In the genomic region with DNA sequence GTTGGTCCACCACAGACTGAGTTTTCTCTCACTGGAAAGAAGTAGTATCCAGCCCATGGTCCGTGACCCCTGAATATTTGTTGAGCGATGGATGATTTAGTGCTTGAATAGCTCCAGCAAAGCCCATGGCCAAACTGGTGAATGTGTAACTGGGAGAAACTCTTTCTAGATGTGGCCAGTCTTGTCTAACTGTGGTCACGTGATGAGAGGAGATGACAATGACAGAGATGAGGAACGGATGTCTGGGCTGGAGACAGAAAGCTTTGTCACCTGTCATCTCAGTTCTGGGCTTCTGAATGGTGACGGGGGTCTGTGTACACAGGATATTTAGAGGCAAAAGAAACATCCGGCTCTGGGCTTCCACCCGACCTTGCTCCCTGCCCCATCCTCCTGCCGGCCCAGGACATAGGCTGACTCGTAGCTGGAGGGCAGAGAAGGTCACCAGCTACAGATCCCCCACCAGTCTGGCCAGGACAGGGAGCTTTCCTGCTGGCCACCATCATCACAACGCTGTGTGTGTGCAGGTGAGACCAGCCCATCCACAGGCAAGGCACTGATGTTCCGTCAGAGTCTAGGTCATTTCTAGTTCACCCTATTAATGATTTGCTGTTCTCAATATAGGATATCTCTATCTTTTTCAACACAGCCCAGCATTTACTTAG, we compare ENCODE assay signal across 1 cellular context.
A peak's percentile ranks its signal among the peaks of the same experiment; 100 is the strongest.
TF ChIP-seq lines count a peak whose summit lies in the region.

No MANE protein-coding gene starts in this region.

TF ChIP-seq in K562, 482 proteins besides CTCF, POLR2A, EP300 and RAD21 (continued from another document):
- TF ChIP-seq, protein P1, sequence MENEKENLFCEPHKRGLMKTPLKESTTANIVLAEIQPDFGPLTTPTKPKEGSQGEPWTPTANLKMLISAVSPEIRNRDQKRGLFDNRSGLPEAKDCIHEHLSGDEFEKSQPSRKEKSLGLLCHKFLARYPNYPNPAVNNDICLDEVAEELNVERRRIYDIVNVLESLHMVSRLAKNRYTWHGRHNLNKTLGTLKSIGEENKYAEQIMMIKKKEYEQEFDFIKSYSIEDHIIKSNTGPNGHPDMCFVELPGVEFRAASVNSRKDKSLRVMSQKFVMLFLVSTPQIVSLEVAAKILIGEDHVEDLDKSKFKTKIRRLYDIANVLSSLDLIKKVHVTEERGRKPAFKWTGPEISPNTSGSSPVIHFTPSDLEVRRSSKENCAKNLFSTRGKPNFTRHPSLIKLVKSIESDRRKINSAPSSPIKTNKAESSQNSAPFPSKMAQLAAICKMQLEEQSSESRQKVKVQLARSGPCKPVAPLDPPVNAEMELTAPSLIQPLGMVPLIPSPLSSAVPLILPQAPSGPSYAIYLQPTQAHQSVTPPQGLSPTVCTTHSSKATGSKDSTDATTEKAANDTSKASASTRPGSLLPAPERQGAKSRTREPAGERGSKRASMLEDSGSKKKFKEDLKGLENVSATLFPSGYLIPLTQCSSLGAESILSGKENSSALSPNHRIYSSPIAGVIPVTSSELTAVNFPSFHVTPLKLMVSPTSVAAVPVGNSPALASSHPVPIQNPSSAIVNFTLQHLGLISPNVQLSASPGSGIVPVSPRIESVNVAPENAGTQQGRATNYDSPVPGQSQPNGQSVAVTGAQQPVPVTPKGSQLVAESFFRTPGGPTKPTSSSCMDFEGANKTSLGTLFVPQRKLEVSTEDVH (IDR thresholded peaks at IDR 0.05; ENCODE audit: low read depth, partially characterized antibody): no peak
- TF ChIP-seq, protein P2, sequence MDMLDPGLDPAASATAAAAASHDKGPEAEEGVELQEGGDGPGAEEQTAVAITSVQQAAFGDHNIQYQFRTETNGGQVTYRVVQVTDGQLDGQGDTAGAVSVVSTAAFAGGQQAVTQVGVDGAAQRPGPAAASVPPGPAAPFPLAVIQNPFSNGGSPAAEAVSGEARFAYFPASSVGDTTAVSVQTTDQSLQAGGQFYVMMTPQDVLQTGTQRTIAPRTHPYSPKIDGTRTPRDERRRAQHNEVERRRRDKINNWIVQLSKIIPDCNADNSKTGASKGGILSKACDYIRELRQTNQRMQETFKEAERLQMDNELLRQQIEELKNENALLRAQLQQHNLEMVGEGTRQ (CRISPR knock-in tag; IDR thresholded peaks at IDR 0.05): peak; percentile 67
- TF ChIP-seq FOXK1 (CRISPR knock-in tag; IDR thresholded peaks at IDR 0.05; ENCODE audit: borderline replicate concordance) (no peak), SREBF1 (IDR thresholded peaks at IDR 0.05; ENCODE audit: borderline replicate concordance, low read depth, low read length) (no peak), ZNF644 (tag; IDR thresholded peaks at IDR 0.05; ENCODE audit: low read depth) (no peak), GABPA (tag; conservative IDR thresholded peaks at IDR 0.05; ENCODE audit: low read depth) (no peak), GATA2 (CRISPR knock-in tag; IDR thresholded peaks at IDR 0.05) (no peak), NUFIP1 (IDR thresholded peaks at IDR 0.05; ENCODE audit: partially characterized antibody) (no peak), BDP1 (IDR thresholded peaks at IDR 0.05; ENCODE audit: insufficient read depth, insufficient read length) (no peak), KAT8 (IDR thresholded peaks at IDR 0.05; ENCODE audit: low read depth) (no peak), MCM3 (IDR thresholded peaks at IDR 0.05) (no peak), SMARCE1 (IDR thresholded peaks at IDR 0.05) (no peak), ILF3 (IDR thresholded peaks at IDR 0.05; ENCODE audit: borderline replicate concordance) (no peak), CBFA2T2 (conservative IDR thresholded peaks at IDR 0.05) (0 out of 2 replicates have a peak, but pooled peaks have one; percentile 18), RAD51 (IDR thresholded peaks at IDR 0.05; ENCODE audit: borderline replicate concordance, low read depth) (peak; percentile 78), BMI1 (IDR thresholded peaks at IDR 0.05; ENCODE audit: low read length) (no peak), PTTG1 (tag; IDR thresholded peaks at IDR 0.05; ENCODE audit: low read depth) (no peak), NCOA4 (IDR thresholded peaks at IDR 0.05; ENCODE audit: partially characterized antibody) (no peak), MEIS2 (IDR thresholded peaks at IDR 0.05; ENCODE audit: partially characterized antibody) (no peak), ESRRA (IDR thresholded peaks at IDR 0.05; ENCODE audit: borderline replicate concordance, low read depth) (no peak), MYC (IDR thresholded peaks at IDR 0.05; ENCODE audit: low read depth, low read length) (no peak), MYC (CRISPR knock-in tag; IDR thresholded peaks at IDR 0.05; ENCODE audit: borderline replicate concordance, low read depth) (no peak), NR2C2 (CRISPR knock-in tag; IDR thresholded peaks at IDR 0.05) (no peak), NR2C2 (tag; IDR thresholded peaks at IDR 0.05) (no peak), TOE1 (IDR thresholded peaks at IDR 0.05; ENCODE audit: borderline replicate concordance) (0 out of 2 replicates have a peak, but pooled peaks have one; percentile 72), TOE1 (CRISPR knock-in tag; IDR thresholded peaks at IDR 0.05; ENCODE audit: borderline replicate concordance, low read depth) (no peak), NR2F6 (CRISPR knock-in tag; IDR thresholded peaks at IDR 0.05) (no peak), ZNF668 (CRISPR knock-in tag; IDR thresholded peaks at IDR 0.05) (no peak), DACH1 (IDR thresholded peaks at IDR 0.05; ENCODE audit: partially characterized antibody) (no peak), SOX6 (IDR thresholded peaks at IDR 0.05) (no peak)
- TF ChIP-seq, protein P3, sequence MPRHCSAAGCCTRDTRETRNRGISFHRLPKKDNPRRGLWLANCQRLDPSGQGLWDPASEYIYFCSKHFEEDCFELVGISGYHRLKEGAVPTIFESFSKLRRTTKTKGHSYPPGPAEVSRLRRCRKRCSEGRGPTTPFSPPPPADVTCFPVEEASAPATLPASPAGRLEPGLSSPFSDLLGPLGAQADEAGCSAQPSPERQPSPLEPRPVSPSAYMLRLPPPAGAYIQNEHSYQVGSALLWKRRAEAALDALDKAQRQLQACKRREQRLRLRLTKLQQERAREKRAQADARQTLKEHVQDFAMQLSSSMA (CRISPR knock-in tag; IDR thresholded peaks at IDR 0.05): no peak
- TF ChIP-seq, protein P4, sequence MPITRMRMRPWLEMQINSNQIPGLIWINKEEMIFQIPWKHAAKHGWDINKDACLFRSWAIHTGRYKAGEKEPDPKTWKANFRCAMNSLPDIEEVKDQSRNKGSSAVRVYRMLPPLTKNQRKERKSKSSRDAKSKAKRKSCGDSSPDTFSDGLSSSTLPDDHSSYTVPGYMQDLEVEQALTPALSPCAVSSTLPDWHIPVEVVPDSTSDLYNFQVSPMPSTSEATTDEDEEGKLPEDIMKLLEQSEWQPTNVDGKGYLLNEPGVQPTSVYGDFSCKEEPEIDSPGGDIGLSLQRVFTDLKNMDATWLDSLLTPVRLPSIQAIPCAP (CRISPR knock-in tag; IDR thresholded peaks at IDR 0.05; ENCODE audit: borderline replicate concordance): no peak
- TF ChIP-seq, protein P5, sequence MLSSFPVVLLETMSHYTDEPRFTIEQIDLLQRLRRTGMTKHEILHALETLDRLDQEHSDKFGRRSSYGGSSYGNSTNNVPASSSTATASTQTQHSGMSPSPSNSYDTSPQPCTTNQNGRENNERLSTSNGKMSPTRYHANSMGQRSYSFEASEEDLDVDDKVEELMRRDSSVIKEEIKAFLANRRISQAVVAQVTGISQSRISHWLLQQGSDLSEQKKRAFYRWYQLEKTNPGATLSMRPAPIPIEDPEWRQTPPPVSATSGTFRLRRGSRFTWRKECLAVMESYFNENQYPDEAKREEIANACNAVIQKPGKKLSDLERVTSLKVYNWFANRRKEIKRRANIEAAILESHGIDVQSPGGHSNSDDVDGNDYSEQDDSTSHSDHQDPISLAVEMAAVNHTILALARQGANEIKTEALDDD (IDR thresholded peaks at IDR 0.05): no peak
- TF ChIP-seq, protein P6, sequence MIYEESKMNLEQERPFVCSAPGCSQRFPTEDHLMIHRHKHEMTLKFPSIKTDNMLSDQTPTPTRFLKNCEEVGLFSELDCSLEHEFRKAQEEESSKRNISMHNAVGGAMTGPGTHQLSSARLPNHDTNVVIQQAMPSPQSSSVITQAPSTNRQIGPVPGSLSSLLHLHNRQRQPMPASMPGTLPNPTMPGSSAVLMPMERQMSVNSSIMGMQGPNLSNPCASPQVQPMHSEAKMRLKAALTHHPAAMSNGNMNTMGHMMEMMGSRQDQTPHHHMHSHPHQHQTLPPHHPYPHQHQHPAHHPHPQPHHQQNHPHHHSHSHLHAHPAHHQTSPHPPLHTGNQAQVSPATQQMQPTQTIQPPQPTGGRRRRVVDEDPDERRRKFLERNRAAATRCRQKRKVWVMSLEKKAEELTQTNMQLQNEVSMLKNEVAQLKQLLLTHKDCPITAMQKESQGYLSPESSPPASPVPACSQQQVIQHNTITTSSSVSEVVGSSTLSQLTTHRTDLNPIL (CRISPR knock-in tag; IDR thresholded peaks at IDR 0.05): no peak
- TF ChIP-seq, protein P7, sequence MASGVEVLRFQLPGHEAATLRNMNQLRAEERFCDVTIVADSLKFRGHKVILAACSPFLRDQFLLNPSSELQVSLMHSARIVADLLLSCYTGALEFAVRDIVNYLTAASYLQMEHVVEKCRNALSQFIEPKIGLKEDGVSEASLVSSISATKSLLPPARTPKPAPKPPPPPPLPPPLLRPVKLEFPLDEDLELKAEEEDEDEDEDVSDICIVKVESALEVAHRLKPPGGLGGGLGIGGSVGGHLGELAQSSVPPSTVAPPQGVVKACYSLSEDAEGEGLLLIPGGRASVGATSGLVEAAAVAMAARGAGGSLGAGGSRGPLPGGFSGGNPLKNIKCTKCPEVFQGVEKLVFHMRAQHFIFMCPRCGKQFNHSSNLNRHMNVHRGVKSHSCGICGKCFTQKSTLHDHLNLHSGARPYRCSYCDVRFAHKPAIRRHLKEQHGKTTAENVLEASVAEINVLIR (CRISPR knock-in tag; IDR thresholded peaks at IDR 0.05): no peak
- TF ChIP-seq, protein P8, sequence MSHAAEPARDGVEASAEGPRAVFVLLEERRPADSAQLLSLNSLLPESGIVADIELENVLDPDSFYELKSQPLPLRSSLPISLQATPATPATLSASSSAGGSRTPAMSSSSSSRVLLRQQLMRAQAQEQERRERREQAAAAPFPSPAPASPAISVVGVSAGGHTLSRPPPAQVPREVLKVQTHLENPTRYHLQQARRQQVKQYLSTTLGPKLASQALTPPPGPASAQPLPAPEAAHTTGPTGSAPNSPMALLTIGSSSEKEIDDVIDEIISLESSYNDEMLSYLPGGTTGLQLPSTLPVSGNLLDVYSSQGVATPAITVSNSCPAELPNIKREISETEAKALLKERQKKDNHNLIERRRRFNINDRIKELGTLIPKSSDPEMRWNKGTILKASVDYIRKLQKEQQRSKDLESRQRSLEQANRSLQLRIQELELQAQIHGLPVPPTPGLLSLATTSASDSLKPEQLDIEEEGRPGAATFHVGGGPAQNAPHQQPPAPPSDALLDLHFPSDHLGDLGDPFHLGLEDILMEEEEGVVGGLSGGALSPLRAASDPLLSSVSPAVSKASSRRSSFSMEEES (CRISPR knock-in tag; IDR thresholded peaks at IDR 0.05): peak; percentile 96
- TF ChIP-seq, protein P9, sequence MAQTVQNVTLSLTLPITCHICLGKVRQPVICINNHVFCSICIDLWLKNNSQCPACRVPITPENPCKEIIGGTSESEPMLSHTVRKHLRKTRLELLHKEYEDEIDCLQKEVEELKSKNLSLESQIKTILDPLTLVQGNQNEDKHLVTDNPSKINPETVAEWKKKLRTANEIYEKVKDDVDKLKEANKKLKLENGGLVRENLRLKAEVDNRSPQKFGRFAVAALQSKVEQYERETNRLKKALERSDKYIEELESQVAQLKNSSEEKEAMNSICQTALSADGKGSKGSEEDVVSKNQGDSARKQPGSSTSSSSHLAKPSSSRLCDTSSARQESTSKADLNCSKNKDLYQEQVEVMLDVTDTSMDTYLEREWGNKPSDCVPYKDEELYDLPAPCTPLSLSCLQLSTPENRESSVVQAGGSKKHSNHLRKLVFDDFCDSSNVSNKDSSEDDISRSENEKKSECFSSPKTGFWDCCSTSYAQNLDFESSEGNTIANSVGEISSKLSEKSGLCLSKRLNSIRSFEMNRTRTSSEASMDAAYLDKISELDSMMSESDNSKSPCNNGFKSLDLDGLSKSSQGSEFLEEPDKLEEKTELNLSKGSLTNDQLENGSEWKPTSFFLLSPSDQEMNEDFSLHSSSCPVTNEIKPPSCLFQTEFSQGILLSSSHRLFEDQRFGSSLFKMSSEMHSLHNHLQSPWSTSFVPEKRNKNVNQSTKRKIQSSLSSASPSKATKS (CRISPR knock-in tag; IDR thresholded peaks at IDR 0.05): no peak
- TF ChIP-seq, protein P10, sequence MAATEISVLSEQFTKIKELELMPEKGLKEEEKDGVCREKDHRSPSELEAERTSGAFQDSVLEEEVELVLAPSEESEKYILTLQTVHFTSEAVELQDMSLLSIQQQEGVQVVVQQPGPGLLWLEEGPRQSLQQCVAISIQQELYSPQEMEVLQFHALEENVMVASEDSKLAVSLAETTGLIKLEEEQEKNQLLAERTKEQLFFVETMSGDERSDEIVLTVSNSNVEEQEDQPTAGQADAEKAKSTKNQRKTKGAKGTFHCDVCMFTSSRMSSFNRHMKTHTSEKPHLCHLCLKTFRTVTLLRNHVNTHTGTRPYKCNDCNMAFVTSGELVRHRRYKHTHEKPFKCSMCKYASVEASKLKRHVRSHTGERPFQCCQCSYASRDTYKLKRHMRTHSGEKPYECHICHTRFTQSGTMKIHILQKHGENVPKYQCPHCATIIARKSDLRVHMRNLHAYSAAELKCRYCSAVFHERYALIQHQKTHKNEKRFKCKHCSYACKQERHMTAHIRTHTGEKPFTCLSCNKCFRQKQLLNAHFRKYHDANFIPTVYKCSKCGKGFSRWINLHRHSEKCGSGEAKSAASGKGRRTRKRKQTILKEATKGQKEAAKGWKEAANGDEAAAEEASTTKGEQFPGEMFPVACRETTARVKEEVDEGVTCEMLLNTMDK (IDR thresholded peaks at IDR 0.05; ENCODE audit: borderline replicate concordance, insufficient read depth, low read depth, low read length, poor library complexity, severe bottlenecking): no peak
- TF ChIP-seq, protein P11, sequence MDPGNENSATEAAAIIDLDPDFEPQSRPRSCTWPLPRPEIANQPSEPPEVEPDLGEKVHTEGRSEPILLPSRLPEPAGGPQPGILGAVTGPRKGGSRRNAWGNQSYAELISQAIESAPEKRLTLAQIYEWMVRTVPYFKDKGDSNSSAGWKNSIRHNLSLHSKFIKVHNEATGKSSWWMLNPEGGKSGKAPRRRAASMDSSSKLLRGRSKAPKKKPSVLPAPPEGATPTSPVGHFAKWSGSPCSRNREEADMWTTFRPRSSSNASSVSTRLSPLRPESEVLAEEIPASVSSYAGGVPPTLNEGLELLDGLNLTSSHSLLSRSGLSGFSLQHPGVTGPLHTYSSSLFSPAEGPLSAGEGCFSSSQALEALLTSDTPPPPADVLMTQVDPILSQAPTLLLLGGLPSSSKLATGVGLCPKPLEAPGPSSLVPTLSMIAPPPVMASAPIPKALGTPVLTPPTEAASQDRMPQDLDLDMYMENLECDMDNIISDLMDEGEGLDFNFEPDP (CRISPR knock-in tag; IDR thresholded peaks at IDR 0.05): no peak
TF ChIP-seq in K562: peak in this region for 5.
